10 cellular contexts compared by ENCODE assay signal in genomic region chr10:13315-13635, GRCh38. TPM values are rescaled to one million over a fixed set of nuclear protein-coding genes. Genes with fewer than 3 reads are reported as not detected.
"Had no signal": no experiment of that assay in that cellular context is flagged by ENCODE, and none has a peak within 500 bp of the region (broad histone marks: within the 10 kb centered on the region; RNA-seq: fewer than 3 reads in every experiment).

No MANE protein-coding gene starts in this region.

RNA-seq across cellular contexts. Expression of gene TUBB8, which starts 35.8 kb away (rescaled TPM):
- total RNA-seq: heart left ventricle, kidney, liver, mammary epithelial cell, occipital lobe, ovary, prostate gland, temporal lobe, urinary bladder, vagina had no signal
